In genomic region chr16:72856797-72857196, GRCh38 we compare ENCODE assay signal across 9 cellular contexts.
A peak's percentile ranks its signal among the peaks of the same experiment; 100 is the strongest.
DNase-seq lines count a peak whose midpoint lies in the region; ATAC-seq, FAIRE-seq and TF ChIP-seq lines count a peak whose summit lies in the region.
"Had no signal": no experiment of that assay in that cellular context is flagged by ENCODE, and none has a peak within 500 bp of the region (broad histone marks: within the 10 kb centered on the region; RNA-seq: fewer than 3 reads in every experiment).

No MANE protein-coding gene starts in this region.

- CTCF ChIA-PET in BJ (lab: Yijun Ruan, JAX) = interaction anchor here (0.6 to 2.5 kb wide), 8 partner anchors 9 to 211 kb away, joined by 3 to 10 read pairs (median 3); no protein-coding TSS in a partner anchor

- TF ChIP-seq CTCF in BJ (IDR thresholded peaks at IDR 0.05; ENCODE audit: insufficient read depth, low read depth, low read length) (peak; percentile 33), GM13976 (IDR thresholded peaks at IDR 0.05; ENCODE audit: borderline replicate concordance, control extremely low read depth, extremely low read depth, insufficient read depth, missing control alignments) (peak; percentile 41)

- no peaks in the 10 kb centered on the region for H3K27me3 ChIP-seq in BJ (ENCODE audit: control insufficient read depth, insufficient read depth, low read length)

- no peak overlapping the region for H3K4me3 ChIP-seq in BJ (ENCODE audit: low read depth, low read length)
- H3K4me3 ChIP-seq: SK-N-MC had no signal

- no peak for TF ChIP-seq POLR2A in GM18505 (IDR thresholded peaks at IDR 0.05; ENCODE audit: borderline replicate concordance, extremely low read depth, insufficient read depth, insufficient read length)

- no peaks in the 10 kb centered on the region for H3K36me3 ChIP-seq in BJ (ENCODE audit: control insufficient read depth, insufficient read depth, low read length)

- DNase-seq in BJ (ENCODE audit: low read depth) (no peak), GM13976 (ENCODE audit: low spot score) (peak; percentile 65), RCC 7860 (ENCODE audit: low spot score) (peak; percentile 4), germinal center (ENCODE audit: low spot score) (peak; percentile 39), hippocampal formation (lab: John Stamatoyannopoulos, UW) (no peak), 8988T (no peak)

- ATAC-seq in GM18519 (IDR thresholded peaks at IDR 0.05; ENCODE audit: low FRiP score, unreplicated experiment) (no peak), GM18505 (IDR thresholded peaks at IDR 0.05; ENCODE audit: unreplicated experiment) (no peak)

- in situ Hi-C loops in GM13976 (cut with MboI; ENCODE audit: low sequenced_read_pairs, unreplicated experiment) = no loop called here

- POLR2A ChIA-PET in BJ (lab: Charles Lee) = no interaction called here

- FAIRE-seq in RCC 7860 (lab: Jason Lieb, UNC) = no peak

Comparison
In these comparisons a context has a peak if more than half of its experiments do, and no peak if none do; other contexts are left out.
1. DNase-seq: peak in GM13976 (single experiment), RCC 7860 (single experiment) and germinal center (single experiment); none in BJ (single experiment), hippocampal formation (0 of 2) and 8988T (single experiment).